11 cellular contexts compared by ENCODE assay signal in the genomic region with DNA sequence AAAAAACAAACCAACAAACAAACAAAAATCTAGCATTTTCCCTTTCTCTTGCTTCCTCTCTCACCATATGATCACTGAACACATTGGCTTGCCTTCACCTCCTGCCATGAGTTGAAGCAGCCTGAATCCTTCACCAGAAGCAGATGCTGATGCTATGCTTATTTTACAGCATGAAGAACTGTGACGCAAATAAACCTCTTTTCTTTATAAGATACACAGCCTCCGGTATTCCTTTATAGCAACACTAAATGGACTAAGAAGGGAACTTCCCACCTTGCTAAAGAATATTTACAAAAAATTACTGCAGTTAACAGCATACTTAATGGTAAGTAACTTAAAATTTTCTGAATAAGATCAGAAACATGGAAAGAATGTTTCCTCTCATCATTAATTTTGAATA.
"Had no signal": no experiment of that assay in that cellular context is flagged by ENCODE, and none has a peak within 500 bp of the region (broad histone marks: within the 10 kb centered on the region; RNA-seq: fewer than 3 reads in every experiment).

No MANE protein-coding gene starts in this region.

- FAIRE-seq: H1, H54 had no signal

- H2AFZ ChIP-seq: GM23248, GM23338 had no signal

- H3K36me3 ChIP-seq: HAP-1 had no signal

- H3K27ac ChIP-seq: GM23248 had no signal

- ATAC-seq: GM23338, HCT116 had no signal

- H3K9ac ChIP-seq: GM23248 had no signal

- H3K4me1 ChIP-seq: HAP-1 had no signal

- H3K4me2 ChIP-seq: GM23338 had no signal

- H3K9me3 ChIP-seq: HAP-1 had no signal

- DNase-seq: GM23248, GOT3, H7, H9, HCEC 1CT, HFFc6 had no signal

- H3K4me3 ChIP-seq: GM23248, GM23338, HAP-1 had no signal
